In the genomic region with DNA sequence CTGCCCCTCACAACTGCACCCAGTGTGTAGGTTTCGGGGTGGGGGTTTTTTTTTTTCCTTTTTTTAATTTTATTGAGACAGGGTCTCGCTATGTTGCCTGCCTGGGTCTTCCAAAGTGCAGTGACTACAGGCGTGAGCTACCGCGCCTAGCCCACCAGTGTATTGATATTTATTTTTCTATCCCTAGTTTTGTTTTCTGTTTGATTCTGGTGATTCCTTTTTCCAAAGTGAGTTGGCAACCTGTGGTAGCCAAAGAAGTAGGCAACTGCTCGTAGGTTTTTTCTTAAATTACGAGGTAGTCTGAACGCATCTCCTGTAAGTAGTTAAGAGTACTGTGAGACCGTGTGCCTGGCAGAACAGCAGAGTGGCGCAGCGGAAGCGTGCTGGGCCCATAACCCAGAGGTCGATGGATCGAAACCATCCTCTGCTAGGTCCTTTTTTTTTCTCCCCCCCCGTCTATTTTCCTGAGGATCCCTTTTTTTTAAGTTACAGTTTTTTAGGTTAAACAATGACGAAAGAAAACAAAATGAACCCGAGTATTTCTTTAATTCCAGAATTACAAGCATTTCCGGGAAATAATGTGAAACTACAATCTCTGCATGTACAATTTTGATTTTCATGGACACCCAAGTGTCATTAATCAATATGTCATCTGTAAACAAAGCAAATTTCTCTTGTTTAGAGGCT, we compare ENCODE assay signal across 8 cellular contexts.
DNase-seq lines count a peak whose midpoint lies in the region; ATAC-seq, FAIRE-seq and TF ChIP-seq lines count a peak whose summit lies in the region.

No MANE protein-coding gene starts in this region.

- peak in 1 of 2 experiments; percentile 70 for DNase-seq in A549 (ENCODE audit: low read depth in 1 of 2, low spot score in 1 of 2)
- no peak for DNase-seq in H7
- DNase-seq in NCI-H446 (lab: John Stamatoyannopoulos, UW), result peak; percentile 64 to 77
- DNase-seq in activated CD4-positive, alpha-beta T cell treated with anti-CD3 and anti-CD28 coated beads for 4 hours, result peak; percentile 59 to 83
- DNase-seq in stimulated activated CD4-positive, alpha-beta T cell treated with anti-CD3 and anti-CD28 coated beads, Interleukin-4, amount 100 ng/mL, for 24 hours, result peak; percentile 79
- DNase-seq in epidermal melanocyte (ENCODE audit: insufficient read length, low spot score), result no peak

- H3K9me3 ChIP-seq in A549 (no peaks in the 10 kb centered on the region), liver (ENCODE audit: control insufficient read depth in 4 of 4, low read length in 3 of 4) (no peaks in the 10 kb centered on the region)

- 2% methylated on average over 18 of the region's 18 CpGs for WGBS in A549 (ENCODE audit: missing lambda C conversion rate)
- 4% methylated on average over 18 of the region's 18 CpGs for WGBS in liver

- H3K27ac ChIP-seq in A549 (peak overlapping the region; percentile 93 to 94), cingulate gyrus (ENCODE audit: low read depth, low read length) (peak overlapping the region; percentile 76), liver (ENCODE audit: low read depth in 1 of 2, low read length in 2 of 2) (peak overlapping the region; percentile 87 to 96)

- H3K36me3 ChIP-seq in H7 (replicated peaks; ENCODE audit: control insufficient read depth, insufficient read depth, low read length), result no peaks in the 10 kb centered on the region
- no peaks in the 10 kb centered on the region for H3K36me3 ChIP-seq in liver (ENCODE audit: control insufficient read depth in 4 of 4, insufficient read depth in 3 of 4, low read depth in 1 of 4, low read length in 3 of 4)

- no peak for TF ChIP-seq EP300 in A549 (IDR thresholded peaks at IDR 0.05)

- CTCF ChIA-PET in A549 (lab: Yijun Ruan, JAX), result interaction anchor here (1.4 kb wide), 1 partner anchor 309 kb away, joined by 4 read pairs; no protein-coding TSS in a partner anchor

- no peak for TF ChIP-seq POLR2A in A549 (IDR thresholded peaks at IDR 0.05; ENCODE audit: low read length)

- TF ChIP-seq CTCF in A549 (IDR thresholded peaks at IDR 0.05) (no peak), liver (IDR thresholded peaks at IDR 0.05; ENCODE audit: low read depth, low read length, missing input control) (no peak)

- H3K27me3 ChIP-seq in H7 (ENCODE audit: control insufficient read depth, insufficient read depth, low read length) (no peaks in the 10 kb centered on the region), liver (ENCODE audit: control insufficient read depth in 4 of 4, insufficient read depth in 4 of 4, low read length in 3 of 4) (no peaks in the 10 kb centered on the region)

- peak overlapping the region; percentile 76 for H3K4me2 ChIP-seq in A549

- ATAC-seq in A549, result peak in 1 of 2 experiments; percentile 49; a peak in 3 of 6 replicates

- H3K4me1 ChIP-seq in A549 (peaks cover 34% of the 10 kb centered on the region), liver (ENCODE audit: control insufficient read depth in 4 of 4, insufficient read depth in 4 of 4, low read length in 3 of 4) (peaks cover 0 to 12% (median 5%) of the 10 kb centered on the region in 4 donors)

- TF ChIP-seq RAD21 in A549 (conservative IDR thresholded peaks at IDR 0.05 in 1 of 2, IDR thresholded peaks at IDR 0.05 in 1 of 2) (no peak), liver (IDR thresholded peaks at IDR 0.05) (peak in 1 of 2 donors; percentile 12)

- H3K9ac ChIP-seq in liver (ENCODE audit: low read depth in 1 of 2, low read length in 2 of 2), result peak overlapping the region; percentile 72 to 86

- H3K4me3 ChIP-seq in A549, result peak overlapping the region; percentile 64
- H3K4me3 ChIP-seq in H7 (ENCODE audit: insufficient read depth, low read depth, low read length), result peak overlapping the region; percentile 93
- H3K4me3 ChIP-seq in liver (ENCODE audit: low read depth in 1 of 3, low read length in 3 of 3), result peak overlapping the region; percentile 59 to 99 (median 92)

- POLR2A ChIA-PET in A549 (lab: Yijun Ruan, JAX), result interaction anchor here (0.5 to 3.0 kb wide), 13 partner anchors 12 to 892 kb away, joined by 3 to 53 read pairs (median 7); a partner anchor contains a TSS

- FAIRE-seq in A549 (lab: Jason Lieb, UNC), result no peak

TF ChIP-seq in A549, 52 proteins besides CTCF, POLR2A, EP300 and RAD21:
- TF ChIP-seq, protein P1, sequence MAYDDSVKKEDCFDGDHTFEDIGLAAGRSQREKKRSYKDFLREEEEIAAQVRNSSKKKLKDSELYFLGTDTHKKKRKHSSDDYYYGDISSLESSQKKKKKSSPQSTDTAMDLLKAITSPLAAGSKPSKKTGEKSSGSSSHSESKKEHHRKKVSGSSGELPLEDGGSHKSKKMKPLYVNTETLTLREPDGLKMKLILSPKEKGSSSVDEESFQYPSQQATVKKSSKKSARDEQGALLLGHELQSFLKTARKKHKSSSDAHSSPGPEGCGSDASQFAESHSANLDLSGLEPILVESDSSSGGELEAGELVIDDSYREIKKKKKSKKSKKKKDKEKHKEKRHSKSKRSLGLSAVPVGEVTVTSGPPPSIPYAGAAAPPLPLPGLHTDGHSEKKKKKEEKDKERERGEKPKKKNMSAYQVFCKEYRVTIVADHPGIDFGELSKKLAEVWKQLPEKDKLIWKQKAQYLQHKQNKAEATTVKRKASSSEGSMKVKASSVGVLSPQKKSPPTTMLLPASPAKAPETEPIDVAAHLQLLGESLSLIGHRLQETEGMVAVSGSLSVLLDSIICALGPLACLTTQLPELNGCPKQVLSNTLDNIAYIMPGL (CRISPR knock-in tag; IDR thresholded peaks at IDR 0.05; ENCODE audit: borderline replicate concordance), result 0 out of 2 replicates have a peak, but pooled peaks have one; percentile 45
- TF ChIP-seq TFCP2L1 (CRISPR knock-in tag; IDR thresholded peaks at IDR 0.05), result peak; percentile 83; the same call in 1 of the 2 replicates
- TF ChIP-seq HOXA7 (CRISPR knock-in tag; IDR thresholded peaks at IDR 0.05), result peak; percentile 94
- TF ChIP-seq CHD4 (IDR thresholded peaks at IDR 0.05; ENCODE audit: borderline replicate concordance), result no peak
- no peak for TF ChIP-seq ZSCAN20 (CRISPR knock-in tag; IDR thresholded peaks at IDR 0.05)
- TF ChIP-seq TP53 (CRISPR knock-in tag; IDR thresholded peaks at IDR 0.05), result 0 out of 2 replicates have a peak, but pooled peaks have one; percentile 27
- TF ChIP-seq FOSB (CRISPR knock-in tag; IDR thresholded peaks at IDR 0.05), result peak; percentile 87; the same call in 1 of the 2 replicates
- peak; percentile 88 for TF ChIP-seq POLR2AphosphoS2 (conservative IDR thresholded peaks at IDR 0.05; ENCODE audit: low read length)
- TF ChIP-seq GATA3 (IDR thresholded peaks at IDR 0.05; ENCODE audit: borderline replicate concordance), result no peak
- peak; percentile 76 for TF ChIP-seq SREBF2 (IDR thresholded peaks at IDR 0.05)
- TF ChIP-seq RARB (CRISPR knock-in tag; IDR thresholded peaks at IDR 0.05), result peak; percentile 72; the same call in 1 of the 2 replicates
- no peak for TF ChIP-seq ZFP36 (IDR thresholded peaks at IDR 0.05; ENCODE audit: borderline replicate concordance, partially characterized antibody)

TF ChIP-seq in liver, 16 proteins besides CTCF, POLR2A, EP300 and RAD21:
- peak in 1 of 2 donors; percentile 19 for TF ChIP-seq RXRA (IDR thresholded peaks at IDR 0.05)
- TF ChIP-seq, protein P2, sequence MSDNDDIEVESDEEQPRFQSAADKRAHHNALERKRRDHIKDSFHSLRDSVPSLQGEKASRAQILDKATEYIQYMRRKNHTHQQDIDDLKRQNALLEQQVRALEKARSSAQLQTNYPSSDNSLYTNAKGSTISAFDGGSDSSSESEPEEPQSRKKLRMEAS (IDR thresholded peaks at IDR 0.05), result peak; percentile 76
- TF ChIP-seq, protein P3, sequence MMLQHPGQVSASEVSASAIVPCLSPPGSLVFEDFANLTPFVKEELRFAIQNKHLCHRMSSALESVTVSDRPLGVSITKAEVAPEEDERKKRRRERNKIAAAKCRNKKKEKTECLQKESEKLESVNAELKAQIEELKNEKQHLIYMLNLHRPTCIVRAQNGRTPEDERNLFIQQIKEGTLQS (IDR thresholded peaks at IDR 0.05), result peak; percentile 100
- TF ChIP-seq, protein P4, sequence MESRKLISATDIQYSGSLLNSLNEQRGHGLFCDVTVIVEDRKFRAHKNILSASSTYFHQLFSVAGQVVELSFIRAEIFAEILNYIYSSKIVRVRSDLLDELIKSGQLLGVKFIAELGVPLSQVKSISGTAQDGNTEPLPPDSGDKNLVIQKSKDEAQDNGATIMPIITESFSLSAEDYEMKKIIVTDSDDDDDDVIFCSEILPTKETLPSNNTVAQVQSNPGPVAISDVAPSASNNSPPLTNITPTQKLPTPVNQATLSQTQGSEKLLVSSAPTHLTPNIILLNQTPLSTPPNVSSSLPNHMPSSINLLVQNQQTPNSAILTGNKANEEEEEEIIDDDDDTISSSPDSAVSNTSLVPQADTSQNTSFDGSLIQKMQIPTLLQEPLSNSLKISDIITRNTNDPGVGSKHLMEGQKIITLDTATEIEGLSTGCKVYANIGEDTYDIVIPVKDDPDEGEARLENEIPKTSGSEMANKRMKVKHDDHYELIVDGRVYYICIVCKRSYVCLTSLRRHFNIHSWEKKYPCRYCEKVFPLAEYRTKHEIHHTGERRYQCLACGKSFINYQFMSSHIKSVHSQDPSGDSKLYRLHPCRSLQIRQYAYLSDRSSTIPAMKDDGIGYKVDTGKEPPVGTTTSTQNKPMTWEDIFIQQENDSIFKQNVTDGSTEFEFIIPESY (IDR thresholded peaks at IDR 0.05), result no peak

Comparison
In these comparisons a context has a peak if more than half of its experiments do, and no peak if none do; other contexts are left out.
1. DNase-seq: peak in NCI-H446 (2 of 2), activated CD4-positive, alpha-beta T cell treated with anti-CD3 and anti-CD28 coated beads for 4 hours (2 of 2) and stimulated activated CD4-positive, alpha-beta T cell treated with anti-CD3 and anti-CD28 coated beads, Interleukin-4, amount 100 ng/mL, for 24 hours (single experiment); none in H7 (single experiment) and epidermal melanocyte (single experiment).
2. Peak in every context shown above with its lines, with median percentiles within 50 percentile points of each other: H3K27ac ChIP-seq and H3K4me3 ChIP-seq.